13 cellular contexts compared by ENCODE assay signal in the genomic region with DNA sequence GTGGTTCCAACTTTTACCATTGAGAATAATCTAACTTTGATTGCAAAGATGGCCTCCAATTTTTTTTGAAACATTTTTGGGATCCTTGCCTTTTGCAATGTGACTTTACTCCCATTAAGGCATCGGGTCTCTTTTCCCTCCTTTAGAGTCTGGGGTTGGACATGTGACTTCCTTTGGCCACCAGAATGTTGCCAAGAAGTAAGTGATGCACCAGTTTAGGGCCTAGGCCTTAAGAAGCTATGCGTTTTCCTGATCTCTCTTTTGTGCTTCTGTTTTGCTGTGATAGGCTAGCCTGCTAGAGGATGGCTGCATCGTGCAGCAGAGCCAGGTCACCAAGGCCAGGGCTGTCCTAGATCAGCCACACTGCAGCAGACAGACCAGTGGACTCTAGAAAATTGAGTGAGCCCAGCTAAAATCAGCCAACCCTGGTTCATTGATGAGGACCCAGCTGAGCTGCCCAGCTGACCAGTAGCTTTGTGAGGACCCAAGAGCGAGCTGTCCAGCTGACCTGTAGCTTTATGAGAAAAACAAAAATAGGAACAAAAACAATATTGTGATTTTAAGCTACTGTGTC.
A peak's percentile ranks its signal among the peaks of the same experiment; 100 is the strongest.
DNase-seq lines count a peak whose midpoint lies in the region; ATAC-seq and TF ChIP-seq lines count a peak whose summit lies in the region.
"Had no signal": no experiment of that assay in that cellular context is flagged by ENCODE, and none has a peak within 500 bp of the region (broad histone marks: within the 10 kb centered on the region; RNA-seq: fewer than 3 reads in every experiment).

No MANE protein-coding gene starts in this region.

- intact Hi-C loops in Right ventricle myocardium superior (cut with DNase I): no loop called here
- intact Hi-C loops in Right ventricle myocardium inferior (cut with DNase I): no loop called here
- intact Hi-C loops in left lung (cut with DNase I): loop anchor here in 1 of 2 donors (10.0 kb wide), 1 partner anchor 593 kb away; a partner anchor contains a TSS
- intact Hi-C loops in uterus (cut with DNase I; ENCODE audit: low total_unique reads): no loop called here

- H3K4me1 ChIP-seq in left lung (peaks cover 6 to 8% of the 10 kb centered on the region in 2 donors), uterus (peaks cover 4 to 12% of the 10 kb centered on the region in 2 donors)

- H3K27me3 ChIP-seq in left lung (no peaks in the 10 kb centered on the region), uterus (no peaks in the 10 kb centered on the region)
- H3K27me3 ChIP-seq: thyroid gland had no signal

- peak overlapping the region; percentile 78 for H3K27ac Mint-ChIP-seq in chondrocyte (ENCODE audit: unreplicated experiment)
- H3K27ac Mint-ChIP-seq: activated T-cell treated with anti-CD3 and anti-CD28 coated beads, Interleukin-2, amount 50 U/mL, for 24 hours had no signal

- peak; percentile 45 for ATAC-seq in Right ventricle myocardium superior (ENCODE audit: poor library complexity)
- no peak for ATAC-seq in Right ventricle myocardium inferior
- no peak for ATAC-seq in left lung
- no peak for ATAC-seq in GM19328 (IDR thresholded peaks at IDR 0.05; ENCODE audit: unreplicated experiment)

- no peak for DNase-seq in Right ventricle myocardium superior
- DNase-seq in Right ventricle myocardium inferior (ENCODE audit: missing footprints): no peak
- no peak for DNase-seq in chondrocyte (ENCODE audit: low spot score)
- no peak for DNase-seq in left lung
- DNase-seq in uterus: no peak
- no peak for DNase-seq in NCI-H510A (lab: John Stamatoyannopoulos, UW)
- no peak for DNase-seq in KG1 (lab: John Stamatoyannopoulos, UW)
- DNase-seq: activated CD4-positive, CD25-positive, alpha-beta regulatory T cell; activated T-cell treated with anti-CD3 and anti-CD28 coated beads, Interleukin-2, amount 50 U/mL, for 24 hours; NCI-H1092 treated with DMSO at 0.1 percent for 48 hours; NCI-H510A treated with DMSO at 0.1 percent for 48 hours; thyroid gland had no signal

- no peak overlapping the region for H3K4me3 ChIP-seq in left lung
- no peak overlapping the region for H3K4me3 ChIP-seq in uterus
- H3K4me3 ChIP-seq: thyroid gland had no signal

- no peaks in the 10 kb centered on the region for H3K9me3 Mint-ChIP-seq in chondrocyte (ENCODE audit: low read depth)
- H3K9me3 Mint-ChIP-seq: activated T-cell treated with anti-CD3 and anti-CD28 coated beads, Interleukin-2, amount 50 U/mL, for 24 hours had no signal

- H3K36me3 Mint-ChIP-seq in chondrocyte (ENCODE audit: low read depth): no peaks in the 10 kb centered on the region

- no peaks in the 10 kb centered on the region for H3K36me3 ChIP-seq in left lung
- H3K36me3 ChIP-seq in uterus: no peaks in the 10 kb centered on the region
- H3K36me3 ChIP-seq: thyroid gland had no signal

- H3K9me3 ChIP-seq in left lung: no peaks in the 10 kb centered on the region
- no peaks in the 10 kb centered on the region for H3K9me3 ChIP-seq in uterus
- H3K9me3 ChIP-seq: thyroid gland had no signal

- no peaks in the 10 kb centered on the region for H3K27me3 Mint-ChIP-seq in chondrocyte (ENCODE audit: low read depth)
- H3K27me3 Mint-ChIP-seq: activated T-cell treated with anti-CD3 and anti-CD28 coated beads, Interleukin-2, amount 50 U/mL, for 24 hours had no signal

- no peak for TF ChIP-seq POLR2A in uterus (IDR thresholded peaks at IDR 0.05)

- H3K4me3 Mint-ChIP-seq in chondrocyte (ENCODE audit: unreplicated experiment): no peak overlapping the region
- H3K4me3 Mint-ChIP-seq: activated T-cell treated with anti-CD3 and anti-CD28 coated beads, Interleukin-2, amount 50 U/mL, for 24 hours had no signal

- TF ChIP-seq CTCF in chondrocyte (IDR thresholded peaks at IDR 0.05) (no peak), left lung (IDR thresholded peaks at IDR 0.05) (no peak), uterus (IDR thresholded peaks at IDR 0.05) (no peak)

- H3K27ac ChIP-seq in left lung: peak overlapping the region; percentile 3 to 14
- peak overlapping the region; percentile 53 to 62 for H3K27ac ChIP-seq in uterus
- H3K27ac ChIP-seq: thyroid gland had no signal

- H3K4me1 Mint-ChIP-seq in chondrocyte (ENCODE audit: low read depth): peaks cover 57% of the 10 kb centered on the region
